8 cellular contexts compared by ENCODE assay signal in genomic region chrX:76172325-76172887, GRCh38. TPM values are rescaled to one million over a fixed set of nuclear protein-coding genes. Genes with fewer than 3 reads are reported as not detected.
DNase-seq lines count a peak whose midpoint lies in the region; ATAC-seq and TF ChIP-seq lines count a peak whose summit lies in the region.

No MANE protein-coding gene starts in this region.

- peak overlapping the region; percentile 74 for H3K27ac ChIP-seq in Karpas-422 (ENCODE audit: low read length)
- peak overlapping the region in 55 of 59 donors; percentile 2 to 91 (median 80) for H3K27ac ChIP-seq in dorsolateral prefrontal cortex
- peak overlapping the region; percentile 76 for H3K27ac ChIP-seq in muscle layer of colon (ENCODE audit: low read depth, low read length)

- POLR2A ChIA-PET in activated CD4-positive, alpha-beta T cell treated with anti-CD3 and anti-CD28 coated beads for 36 hours (lab: Charles Lee), result interaction anchor here (1.0 to 1.8 kb wide), 2 partner anchors 11 to 24 kb away, joined by 3 to 8 read pairs; no protein-coding TSS in a partner anchor

- H3K36me3 Mint-ChIP-seq in activated CD4-positive, alpha-beta T cell treated with anti-CD3 and anti-CD28 coated beads for 36 hours (ENCODE audit: low read depth), result peaks cover 31% of the 10 kb centered on the region

- H3K4me1 ChIP-seq in Karpas-422 (ENCODE audit: low read length), result peaks cover 22% of the 10 kb centered on the region
- peaks cover 12% of the 10 kb centered on the region for H3K4me1 ChIP-seq in muscle layer of colon (ENCODE audit: insufficient read depth, low read length)

- intact Hi-C loops in activated CD4-positive, alpha-beta T cell treated with anti-CD3 and anti-CD28 coated beads for 36 hours (cut with DNase I, micrococcal nuclease), result loop anchor here (2.0 to 10.0 kb wide), 9 partner anchors 82 to 1932 kb away; partner anchors contain the start of genes RLIM (in 2 of the 2), ABCB7 (in 1 of the 2), ATP7A (in 1 of the 2) and COX7B (in 1 of the 2)
- intact Hi-C loops in dorsolateral prefrontal cortex (cut with DNase I), result no loop called here

- H3K9me3 ChIP-seq in Karpas-422 (ENCODE audit: low read length) (no peaks in the 10 kb centered on the region), muscle layer of colon (ENCODE audit: low read length) (no peaks in the 10 kb centered on the region)

- no peaks in the 10 kb centered on the region for H4K20me1 ChIP-seq in Karpas-422 (ENCODE audit: insufficient read depth, low read depth, low read length)

- H3K4me3 ChIP-seq in Karpas-422 (ENCODE audit: low read length), result peak overlapping the region; percentile 66
- H3K4me3 ChIP-seq in dorsolateral prefrontal cortex, result peak overlapping the region; percentile 27 to 77 (median 64)
- H3K4me3 ChIP-seq in muscle layer of colon (ENCODE audit: low read depth in 1 of 2, low read length in 2 of 2), result peak overlapping the region; percentile 41 to 70

- H3K27me3 ChIP-seq in Karpas-422 (ENCODE audit: low read length) (no peaks in the 10 kb centered on the region), dorsolateral prefrontal cortex (peaks cover 0 to 81% (median 27%) of the 10 kb centered on the region in 45 donors), muscle layer of colon (ENCODE audit: control insufficient read depth in 1 of 2, insufficient read depth in 2 of 2, low read length in 2 of 2) (peaks cover 0 to 5% of the 10 kb centered on the region in 2 donors)

- H3K27me3 Mint-ChIP-seq in activated CD4-positive, alpha-beta T cell treated with anti-CD3 and anti-CD28 coated beads for 36 hours, result no peaks in the 10 kb centered on the region

- H3K4me1 Mint-ChIP-seq in activated CD4-positive, alpha-beta T cell treated with anti-CD3 and anti-CD28 coated beads for 36 hours, result peaks cover 49% of the 10 kb centered on the region

- no peak for DNase-seq in activated CD4-positive, alpha-beta T cell treated with anti-CD3 and anti-CD28 coated beads for 36 hours
- DNase-seq in activated CD4-positive, alpha-beta T cell treated with anti-CD3 and anti-CD28 coated beads for 48 hours, result no peak
- DNase-seq in Karpas-422 (no peak), dorsolateral prefrontal cortex (no peak), DMS53 treated with DMSO at 0.1 percent for 48 hours (lab: John Stamatoyannopoulos, UW; ENCODE audit: unreplicated experiment) (no peak), AG20443 (ENCODE audit: low spot score) (no peak)

- no peak for TF ChIP-seq CTCF in dorsolateral prefrontal cortex (IDR thresholded peaks at IDR 0.05 in 54 of 56, conservative IDR thresholded peaks at IDR 0.05 in 2 of 56; ENCODE audit: low read depth in 1 of 56, partially characterized antibody in 56 of 56)

- CTCF ChIA-PET in activated CD4-positive, alpha-beta T cell treated with anti-CD3 and anti-CD28 coated beads for 36 hours (lab: Charles Lee), result interaction anchor here (1.1 kb wide), 1 partner anchor 24 kb away, joined by 9 read pairs; no protein-coding TSS in a partner anchor

- H3K36me3 ChIP-seq in Karpas-422 (ENCODE audit: insufficient read depth, low read length), result peaks cover 6% of the 10 kb centered on the region; the same call in 1 of the 2 replicates
- no peaks in the 10 kb centered on the region for H3K36me3 ChIP-seq in muscle layer of colon (ENCODE audit: insufficient read depth, low read length)

- H3K4me2 ChIP-seq in Karpas-422 (ENCODE audit: low read depth, low read length, poor library complexity, severe bottlenecking), result peak overlapping the region; percentile 64

- H3K27ac Mint-ChIP-seq in activated CD4-positive, alpha-beta T cell treated with anti-CD3 and anti-CD28 coated beads for 36 hours, result peak overlapping the region; percentile 97

- H3K79me2 ChIP-seq in Karpas-422 (ENCODE audit: low read length), result peaks cover 26% of the 10 kb centered on the region

- peak overlapping the region; percentile 66 for H3K9ac ChIP-seq in Karpas-422 (ENCODE audit: low read length)
- peak overlapping the region; percentile 72 for H3K9ac ChIP-seq in muscle layer of colon (ENCODE audit: low read length)

- H3K9me3 Mint-ChIP-seq in activated CD4-positive, alpha-beta T cell treated with anti-CD3 and anti-CD28 coated beads for 36 hours (ENCODE audit: low read depth), result no peaks in the 10 kb centered on the region

- peak overlapping the region; percentile 87 for H3K4me3 Mint-ChIP-seq in activated CD4-positive, alpha-beta T cell treated with anti-CD3 and anti-CD28 coated beads for 36 hours

- no peaks in the 10 kb centered on the region for H3K9me2 ChIP-seq in Karpas-422 (replicated peaks; ENCODE audit: insufficient read depth, low read length)

- no peak overlapping the region for H2AFZ ChIP-seq in Karpas-422 (ENCODE audit: low read length)

- ATAC-seq in activated CD4-positive, alpha-beta T cell treated with anti-CD3 and anti-CD28 coated beads for 36 hours, result peak; percentile 70
- ATAC-seq in GM18858 (IDR thresholded peaks at IDR 0.05; ENCODE audit: unreplicated experiment), result no peak

RNA-seq across cellular contexts. Expression of gene PBDC1, which starts 0.5 kb away (rescaled TPM):
- total RNA-seq in activated CD4-positive, alpha-beta T cell treated with anti-CD3 and anti-CD28 coated beads for 36 hours, result 10 to 100 TPM; 29.6 to 36.5 TPM
- total RNA-seq in Karpas-422 (2014; rRNA removed; shearing (Covaris generic); ENCODE audit: low replicate concordance), result 8.3 and 17.2 TPM in 2 replicates
- 10 to 100 TPM in 119 of 120 experiments, 1 to 10 TPM in 1; 10.0 to 22.0 (median 14.3) TPM for total RNA-seq in dorsolateral prefrontal cortex

Comparison
In these comparisons a context has a peak if more than half of its experiments do, and no peak if none do; other contexts are left out.
1. intact Hi-C loops: an anchor here in activated CD4-positive, alpha-beta T cell treated with anti-CD3 and anti-CD28 coated beads for 36 hours (2.0 to 10.0 kb wide); none called in dorsolateral prefrontal cortex.